29 cellular contexts compared by ENCODE assay signal in the genomic region with DNA sequence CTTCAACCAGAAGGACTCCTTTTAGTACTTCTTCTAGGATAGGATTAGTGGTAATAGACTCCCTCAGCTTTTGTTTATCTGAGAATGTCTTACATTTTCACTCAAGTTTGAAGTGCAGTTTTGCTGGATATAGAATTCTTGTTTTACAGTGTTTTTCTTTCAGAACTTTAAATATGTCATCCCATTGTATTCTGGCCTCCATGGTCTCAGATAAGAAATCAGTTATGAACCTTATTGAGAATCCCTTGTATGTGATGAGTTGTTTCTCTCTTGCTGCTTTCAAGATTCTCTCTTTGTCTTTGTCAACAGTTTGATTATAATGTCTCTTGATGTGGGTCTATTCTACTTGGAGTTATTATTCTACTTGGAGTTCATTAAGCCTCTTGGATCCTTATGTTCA.
"Had no signal": no experiment of that assay in that cellular context is flagged by ENCODE, and none has a peak within 500 bp of the region (broad histone marks: within the 10 kb centered on the region; RNA-seq: fewer than 3 reads in every experiment).

No MANE protein-coding gene starts in this region.

- H3K27ac Mint-ChIP-seq: dendritic cell treated with granulocyte-macrophage colony-stimulating factor and Interleukin-4, amounts not matched to agents 40 ng/mL and 50 ng/mL, for 4 days; effector memory CD8-positive, alpha-beta T cell; endodermal cell had no signal

- FAIRE-seq: colon, endometrium, endothelial cell of umbilical vein, frontal cortex had no signal

- H3K4me1 Mint-ChIP-seq: endodermal cell had no signal

- H3K4me3 ChIP-seq: colonic mucosa, coronary artery, dorsolateral prefrontal cortex, esophagus muscularis mucosa, esophagus squamous epithelium, gastrocnemius medialis, gastroesophageal sphincter, heart left ventricle, heart right ventricle had no signal

- ATAC-seq: effector memory CD8-positive, alpha-beta T cell; esophagus mucosa; foreskin keratinocyte; gastrocnemius medialis; gastroesophageal sphincter; heart left ventricle; heart right ventricle had no signal

- DNase-seq: colonic mucosa; cortex of kidney; dermis blood vessel endothelial cell; dorsolateral prefrontal cortex; effector CD4-positive, alpha-beta T cell; effector CD8-positive, alpha-beta T cell; effector memory CD4-positive, alpha-beta T cell; effector memory CD8-positive, alpha-beta T cell; endodermal cell; erythroblast; esophagus squamous epithelium; foreskin fibroblast; foreskin keratinocyte; foreskin melanocyte; gastrocnemius medialis; glutamatergic neuron; head of caudate nucleus; heart left ventricle; heart right ventricle had no signal

- H3K4me3 Mint-ChIP-seq: dendritic cell treated with granulocyte-macrophage colony-stimulating factor and Interleukin-4, amounts not matched to agents 40 ng/mL and 50 ng/mL, for 4 days; effector memory CD8-positive, alpha-beta T cell; endodermal cell had no signal

- H3K4me1 ChIP-seq: colonic mucosa, esophagus muscularis mucosa, esophagus squamous epithelium, foreskin keratinocyte, gastrocnemius medialis, gastroesophageal sphincter, heart left ventricle, heart right ventricle had no signal

- H3K9me3 ChIP-seq: colonic mucosa, gastroesophageal sphincter had no signal

- H3K27ac ChIP-seq: colonic mucosa, coronary artery, dorsolateral prefrontal cortex, epithelial cell of prostate, esophagus muscularis mucosa, esophagus squamous epithelium, foreskin keratinocyte, gastrocnemius medialis, gastroesophageal sphincter, heart left ventricle, heart right ventricle had no signal

- H3K36me3 ChIP-seq: colonic mucosa, esophagus muscularis mucosa, esophagus squamous epithelium, gastrocnemius medialis, gastroesophageal sphincter, heart left ventricle had no signal

- H3K27me3 Mint-ChIP-seq: dendritic cell treated with granulocyte-macrophage colony-stimulating factor and Interleukin-4, amounts not matched to agents 40 ng/mL and 50 ng/mL, for 4 days; effector memory CD8-positive, alpha-beta T cell had no signal
